In genomic region chr9:128361296-128361980, GRCh38 we compare ENCODE assay signal across 8 cellular contexts. TPM values are rescaled to one million over a fixed set of nuclear protein-coding genes. Genes with fewer than 3 reads are reported as not detected.
DNase-seq lines count a peak whose midpoint lies in the region; ATAC-seq and TF ChIP-seq lines count a peak whose summit lies in the region.

No MANE protein-coding gene starts in this region.

- H3K4me3 ChIP-seq in AG10803 (ENCODE audit: low read length) = peak overlapping the region; percentile 69
- peak overlapping the region; percentile 65 for H3K4me3 ChIP-seq in choroid plexus epithelial cell (ENCODE audit: low read depth, low read length)

- H3K27me3 Mint-ChIP-seq in IgD-negative memory B cell = no peaks in the 10 kb centered on the region
- peaks cover 0 to 3% (median 0%) of the 10 kb centered on the region in 5 donors for H3K27me3 Mint-ChIP-seq in naive thymus-derived CD8-positive, alpha-beta T cell

- H3K9me3 Mint-ChIP-seq in IgD-negative memory B cell = no peaks in the 10 kb centered on the region
- no peaks in the 10 kb centered on the region for H3K9me3 Mint-ChIP-seq in naive thymus-derived CD8-positive, alpha-beta T cell

- peak overlapping the region in 1 of 3 donors; percentile 73 for H3K27ac Mint-ChIP-seq in IgD-negative memory B cell
- H3K27ac Mint-ChIP-seq in naive thymus-derived CD8-positive, alpha-beta T cell = peak overlapping the region in 8 of 10 donors; percentile 43 to 86 (median 72)

- no peak for DNase-seq in AG10803 (ENCODE audit: low read depth)
- DNase-seq in choroid plexus epithelial cell (ENCODE audit: low read depth) = no peak
- DNase-seq in naive thymus-derived CD8-positive, alpha-beta T cell = no peak
- no peak for DNase-seq in DMS153 treated with DMSO at 0.1 percent for 48 hours (lab: John Stamatoyannopoulos, UW; ENCODE audit: unreplicated experiment)
- no peak for DNase-seq in left lobe of liver (ENCODE audit: low spot score)

- POLR2A ChIA-PET in naive thymus-derived CD8-positive, alpha-beta T cell (lab: Charles Lee) = interaction anchor here (0.6 to 2.0 kb wide), 5 partner anchors 10 to 426 kb away, joined by 3 to 20 read pairs (median 3); partner anchors contain the start of gene URM1

- no peak for ATAC-seq in naive thymus-derived CD8-positive, alpha-beta T cell
- ATAC-seq in GM19035 (IDR thresholded peaks at IDR 0.05; ENCODE audit: unreplicated experiment) = no peak
- no peak for ATAC-seq in left lobe of liver
- ATAC-seq in HG03280 (IDR thresholded peaks at IDR 0.05; ENCODE audit: unreplicated experiment) = no peak

- peaks cover 0 to 4% (median 2%) of the 10 kb centered on the region in 3 donors for H3K4me1 Mint-ChIP-seq in IgD-negative memory B cell
- H3K4me1 Mint-ChIP-seq in naive thymus-derived CD8-positive, alpha-beta T cell = peaks cover 2 to 22% (median 16%) of the 10 kb centered on the region in 4 donors

- peaks cover 2% of the 10 kb centered on the region for H3K36me3 Mint-ChIP-seq in IgD-negative memory B cell
- H3K36me3 Mint-ChIP-seq in naive thymus-derived CD8-positive, alpha-beta T cell = no peaks in the 10 kb centered on the region

- peak overlapping the region; percentile 9 to 91 (median 71) for H3K4me3 Mint-ChIP-seq in IgD-negative memory B cell
- H3K4me3 Mint-ChIP-seq in naive thymus-derived CD8-positive, alpha-beta T cell = peak overlapping the region; percentile 80 to 90 (median 84)

- TF ChIP-seq CTCF in AG10803 (conservative IDR thresholded peaks at IDR 0.05; ENCODE audit: low read length) (no peak), choroid plexus epithelial cell (conservative IDR thresholded peaks at IDR 0.05; ENCODE audit: low read depth, low read length) (no peak)

RNA-seq across cellular contexts. Expression of gene URM1, which starts 9.7 kb away (rescaled TPM):
- 53.9 TPM for polyA plus RNA-seq in IgD-negative memory B cell
- total RNA-seq in naive thymus-derived CD8-positive, alpha-beta T cell = 10 to 100 TPM; 44.5 to 47.5 TPM
- polyA plus RNA-seq in naive thymus-derived CD8-positive, alpha-beta T cell = 10 to 100 TPM; 49.3 to 66.4 (median 61.0) TPM
- 24.6 TPM for total RNA-seq in left lobe of liver

RNA-seq across cellular contexts. Expression of gene SLC27A4, which starts 21.1 kb away (rescaled TPM):
- polyA plus RNA-seq in IgD-negative memory B cell = 6.9 TPM
- total RNA-seq in naive thymus-derived CD8-positive, alpha-beta T cell = 10 to 100 TPM; 13.1 to 13.5 TPM
- polyA plus RNA-seq in naive thymus-derived CD8-positive, alpha-beta T cell = 1 to 10 TPM; 5.0 to 7.0 (median 6.3) TPM
- total RNA-seq in left lobe of liver = 30.3 TPM

RNA-seq across cellular contexts. Expression of gene COQ4, which starts 38.8 kb away (rescaled TPM):
- polyA plus RNA-seq in IgD-negative memory B cell = 36.4 TPM
- 10 to 100 TPM; 45.6 to 46.5 TPM for total RNA-seq in naive thymus-derived CD8-positive, alpha-beta T cell
- 10 to 100 TPM; 26.4 to 43.4 (median 33.4) TPM for polyA plus RNA-seq in naive thymus-derived CD8-positive, alpha-beta T cell
- total RNA-seq in left lobe of liver = 34.2 TPM

RNA-seq across cellular contexts. Expression of gene TRUB2, which starts 39.2 kb away (rescaled TPM):
- 27.6 TPM for polyA plus RNA-seq in IgD-negative memory B cell
- total RNA-seq in naive thymus-derived CD8-positive, alpha-beta T cell = 10 to 100 TPM; 20.7 to 25.4 TPM
- 10 to 100 TPM; 24.7 to 30.0 (median 28.9) TPM for polyA plus RNA-seq in naive thymus-derived CD8-positive, alpha-beta T cell
- total RNA-seq in left lobe of liver = 28.7 TPM

RNA-seq across cellular contexts. Expression of gene CERCAM, which starts 59.2 kb away (rescaled TPM):
- polyA plus RNA-seq in IgD-negative memory B cell = 0.34 TPM
- total RNA-seq in naive thymus-derived CD8-positive, alpha-beta T cell = 1 to 10 TPM; 1.3 to 1.7 TPM
- polyA plus RNA-seq in naive thymus-derived CD8-positive, alpha-beta T cell = under 1 TPM; 0.14 to 0.90 (median 0.51) TPM
- 1.0 TPM for total RNA-seq in left lobe of liver
